Comparison of ENCODE assay signal across 18 cellular contexts in genomic region chr2:68911246-68911645, GRCh38. TPM values are rescaled to one million over a fixed set of nuclear protein-coding genes. Genes with fewer than 3 reads are reported as not detected.
DNase-seq lines count a peak whose midpoint lies in the region; ATAC-seq and TF ChIP-seq lines count a peak whose summit lies in the region.
"Had no signal": no experiment of that assay in that cellular context is flagged by ENCODE, and none has a peak within 500 bp of the region (broad histone marks: within the 10 kb centered on the region; RNA-seq: fewer than 3 reads in every experiment).

No MANE protein-coding gene starts in this region.

- DNase-seq in activated naive CD4-positive, alpha-beta T cell treated with anti-CD3 and anti-CD28 coated beads for 36 hours: peak; percentile 50
- no peak for DNase-seq in activated naive CD4-positive, alpha-beta T cell treated with Interleukin-2 at 50 U/mL for 16 hours
- DNase-seq in HL-60 (ENCODE audit: low read depth in 1 of 2, low spot score in 1 of 2) (no peak), WTC11 (ENCODE audit: low spot score) (no peak), mesenchymal stem cell (no peak), nucleus accumbens (lab: John Stamatoyannopoulos, UW) (no peak), posterior vena cava (ENCODE audit: low spot score) (no peak)
- no peak for DNase-seq in central memory CD4-positive, alpha-beta T cell
- DNase-seq: CD8-positive, alpha-beta T cell; MV-4-11; NCI-H1417 treated with DMSO at 0.1 percent for 48 hours; NCI-H2029 treated with DMSO at 0.1 percent for 48 hours; NCI-H524 treated with DMSO at 0.1 percent for 48 hours; PC-9 had no signal

- peak; percentile 22; the same call in 1 of the 2 replicates for ATAC-seq in WTC11
- ATAC-seq: A549; CD8-positive, alpha-beta T cell had no signal

- H2BK15ac ChIP-seq in mesenchymal stem cell (ENCODE audit: low read depth, poor library complexity, severe bottlenecking): peak overlapping the region; percentile 20

- no peak overlapping the region for H3K4me3 Mint-ChIP-seq in activated naive CD4-positive, alpha-beta T cell treated with anti-CD3 and anti-CD28 coated beads for 36 hours
- H3K4me3 Mint-ChIP-seq in WTC11: no peak overlapping the region
- H3K4me3 Mint-ChIP-seq: CD8-positive, alpha-beta T cell had no signal

- H3K27me3 ChIP-seq in HL-60 (ENCODE audit: insufficient read depth, poor library complexity, severe bottlenecking) (no peaks in the 10 kb centered on the region), mesenchymal stem cell (ENCODE audit: control insufficient read depth in 1 of 2, insufficient read depth in 1 of 2, low read length in 2 of 2) (no peaks in the 10 kb centered on the region)

- peaks cover 12% of the 10 kb centered on the region for H3K4me1 ChIP-seq in mesenchymal stem cell (ENCODE audit: control insufficient read depth, insufficient read depth, low read depth, low read length)

- H3K27ac ChIP-seq in HL-60 (replicated peaks): 0 out of 2 replicates have a peak overlapping the region, but pooled peaks have one; percentile 14
- H3K27ac ChIP-seq in mesenchymal stem cell (ENCODE audit: low read length, poor library complexity, severe bottlenecking): no peak overlapping the region
- H3K27ac ChIP-seq: A549, PC-9 had no signal

- CTCF ChIA-PET in activated naive CD4-positive, alpha-beta T cell treated with anti-CD3 and anti-CD28 coated beads for 36 hours (lab: Charles Lee): interaction anchor here (0.7 to 1.8 kb wide), 6 partner anchors 14 to 458 kb away, joined by 3 to 12 read pairs (median 3); no protein-coding TSS in a partner anchor
- CTCF ChIA-PET in WTC11 (lab: Charles Lee): interaction anchor here (0.7 to 1.9 kb wide), 3 partner anchors 14 to 159 kb away, joined by 3 to 6 read pairs (median 6); no protein-coding TSS in a partner anchor

- H2AFZ ChIP-seq in mesenchymal stem cell (ENCODE audit: low read depth, low read length): no peak overlapping the region
- H2AFZ ChIP-seq: PC-9 had no signal

- H3K36me3 Mint-ChIP-seq in activated naive CD4-positive, alpha-beta T cell treated with anti-CD3 and anti-CD28 coated beads for 36 hours (ENCODE audit: low read depth): no peaks in the 10 kb centered on the region
- H3K36me3 Mint-ChIP-seq in WTC11: no peaks in the 10 kb centered on the region
- H3K36me3 Mint-ChIP-seq: CD8-positive, alpha-beta T cell had no signal

- peaks cover 34% of the 10 kb centered on the region for H3K4me1 Mint-ChIP-seq in activated naive CD4-positive, alpha-beta T cell treated with anti-CD3 and anti-CD28 coated beads for 36 hours (ENCODE audit: low read depth)
- peaks cover 27% of the 10 kb centered on the region for H3K4me1 Mint-ChIP-seq in WTC11

- no peak overlapping the region for H3K23ac ChIP-seq in mesenchymal stem cell (ENCODE audit: low read length in 2 of 2)

- POLR2A ChIA-PET in WTC11 (lab: Charles Lee): no interaction called here

- intact Hi-C loops in activated naive CD4-positive, alpha-beta T cell treated with anti-CD3 and anti-CD28 coated beads for 36 hours (cut with micrococcal nuclease): no loop called here
- intact Hi-C loops in posterior vena cava (cut with DNase I): loop anchor here (1.0 to 5.0 kb wide), 2 partner anchors 159 to 162 kb away; no protein-coding TSS in a partner anchor

- H3K9me3 ChIP-seq in mesenchymal stem cell (ENCODE audit: control insufficient read depth, low read length): no peaks in the 10 kb centered on the region

- H3K4me2 ChIP-seq in mesenchymal stem cell (ENCODE audit: low read length, poor library complexity, severe bottlenecking): no peak overlapping the region
- H3K4me2 ChIP-seq: A549, PC-9 had no signal

- H3K9me3 Mint-ChIP-seq in activated naive CD4-positive, alpha-beta T cell treated with anti-CD3 and anti-CD28 coated beads for 36 hours: no peaks in the 10 kb centered on the region
- peaks cover 7% of the 10 kb centered on the region; the same call in 1 of the 2 replicates for H3K9me3 Mint-ChIP-seq in WTC11
- H3K9me3 Mint-ChIP-seq: CD8-positive, alpha-beta T cell had no signal

- no peak overlapping the region for H2BK120ac ChIP-seq in mesenchymal stem cell (ENCODE audit: low read depth, low read length)

- TF ChIP-seq CTCF in HL-60 (IDR thresholded peaks at IDR 0.05; ENCODE audit: insufficient read depth, low read length) (no peak), WTC11 (IDR thresholded peaks at IDR 0.05) (no peak)

- H2AK5ac ChIP-seq in mesenchymal stem cell (ENCODE audit: low read length, severe bottlenecking): no peak overlapping the region

- no peaks in the 10 kb centered on the region for H3K36me3 ChIP-seq in mesenchymal stem cell (ENCODE audit: control insufficient read depth in 1 of 2, insufficient read depth in 2 of 2, low read depth in 1 of 2, low read length in 2 of 2)

- no peaks in the 10 kb centered on the region for H3K79me1 ChIP-seq in mesenchymal stem cell (replicated peaks; ENCODE audit: low read length, poor library complexity, severe bottlenecking)

- H3K18ac ChIP-seq in mesenchymal stem cell (ENCODE audit: low read depth in 1 of 2, low read length in 2 of 2): peak overlapping the region in 1 of 2 experiments; percentile 77

- H2BK12ac ChIP-seq in mesenchymal stem cell (ENCODE audit: low read length in 2 of 2): peak overlapping the region; percentile 57 to 77

- no peaks in the 10 kb centered on the region for H3K27me3 Mint-ChIP-seq in activated naive CD4-positive, alpha-beta T cell treated with anti-CD3 and anti-CD28 coated beads for 36 hours (ENCODE audit: low read depth)
- H3K27me3 Mint-ChIP-seq in WTC11 (ENCODE audit: low read depth): no peaks in the 10 kb centered on the region; the same call in 1 of the 2 replicates

- 37% methylated on average over 4 of the region's 4 CpGs for WGBS in mesenchymal stem cell

- H4K8ac ChIP-seq in mesenchymal stem cell (ENCODE audit: low read length): peak overlapping the region; percentile 82

- no peak overlapping the region for H3K9ac ChIP-seq in mesenchymal stem cell (ENCODE audit: low read length)

- no peak overlapping the region for H2BK5ac ChIP-seq in mesenchymal stem cell (ENCODE audit: low read depth, low read length, poor library complexity, severe bottlenecking)

- H3K4ac ChIP-seq in mesenchymal stem cell (ENCODE audit: low read depth in 1 of 2, low read length in 2 of 2): no peak overlapping the region

- H3K4me3 ChIP-seq in HL-60 (replicated peaks; ENCODE audit: insufficient read depth, low read length) (no peak overlapping the region), mesenchymal stem cell (ENCODE audit: insufficient read depth in 1 of 2, low read depth in 1 of 2, low read length in 2 of 2) (no peak overlapping the region)
- H3K4me3 ChIP-seq: A549, PC-9 had no signal

- H3K14ac ChIP-seq in mesenchymal stem cell (ENCODE audit: low read length in 2 of 2): no peak overlapping the region

- H3K27ac Mint-ChIP-seq in activated naive CD4-positive, alpha-beta T cell treated with anti-CD3 and anti-CD28 coated beads for 36 hours: no peak overlapping the region
- H3K27ac Mint-ChIP-seq in WTC11: no peak overlapping the region
- H3K27ac Mint-ChIP-seq: CD8-positive, alpha-beta T cell had no signal

- H4K91ac ChIP-seq in mesenchymal stem cell (ENCODE audit: low read length): peak overlapping the region; percentile 75

TF ChIP-seq in WTC11, 78 proteins besides CTCF, POLR2A, EP300 and RAD21:
- TF ChIP-seq RORB (CRISPR knock-in tag; IDR thresholded peaks at IDR 0.05) (no peak), PRDM15 (CRISPR knock-in tag; IDR thresholded peaks at IDR 0.05) (no peak), ZNF396 (CRISPR knock-in tag; IDR thresholded peaks at IDR 0.05; ENCODE audit: borderline replicate concordance) (no peak), ELF4 (CRISPR knock-in tag; IDR thresholded peaks at IDR 0.05; ENCODE audit: low read depth) (no peak), NFE2L1 (CRISPR knock-in tag; IDR thresholded peaks at IDR 0.05) (no peak), ZNF121 (CRISPR knock-in tag; IDR thresholded peaks at IDR 0.05) (no peak)

RNA-seq across cellular contexts. Expression of gene BMP10, which starts 40.0 kb away (rescaled TPM):
- not detected for total RNA-seq in activated naive CD4-positive, alpha-beta T cell treated with anti-CD3 and anti-CD28 coated beads for 36 hours
- total RNA-seq in WTC11 (2021) (not detected in 3 replicates), posterior vena cava (under 1 TPM in 1 of 2 donors, not detected in 1; 0.65 TPM)
- polyA plus RNA-seq in mesenchymal stem cell (2013, experiment 1 of 2): 3.1 TPM
- 3.2 TPM for polyA plus RNA-seq in mesenchymal stem cell (2013, experiment 2 of 2)
- total RNA-seq: CD8-positive, alpha-beta T cell; H4; HepG2; PC-9; SK-MEL-5 had no signal
- polyA plus RNA-seq: A549, HepG2 had no signal

RNA-seq across cellular contexts. Expression of gene GKN2, which starts 41.4 kb away (rescaled TPM):
- total RNA-seq in activated naive CD4-positive, alpha-beta T cell treated with anti-CD3 and anti-CD28 coated beads for 36 hours: not detected
- total RNA-seq in WTC11 (2021) (not detected in 3 replicates), posterior vena cava (not detected)
- polyA plus RNA-seq in mesenchymal stem cell (2013, experiment 1 of 2): not detected
- polyA plus RNA-seq in mesenchymal stem cell (2013, experiment 2 of 2): not detected
- total RNA-seq: CD8-positive, alpha-beta T cell; H4; HepG2; PC-9; SK-MEL-5 had no signal
- polyA plus RNA-seq: HepG2 had no signal
